1 cellular context compared by ENCODE assay signal in the genomic region with DNA sequence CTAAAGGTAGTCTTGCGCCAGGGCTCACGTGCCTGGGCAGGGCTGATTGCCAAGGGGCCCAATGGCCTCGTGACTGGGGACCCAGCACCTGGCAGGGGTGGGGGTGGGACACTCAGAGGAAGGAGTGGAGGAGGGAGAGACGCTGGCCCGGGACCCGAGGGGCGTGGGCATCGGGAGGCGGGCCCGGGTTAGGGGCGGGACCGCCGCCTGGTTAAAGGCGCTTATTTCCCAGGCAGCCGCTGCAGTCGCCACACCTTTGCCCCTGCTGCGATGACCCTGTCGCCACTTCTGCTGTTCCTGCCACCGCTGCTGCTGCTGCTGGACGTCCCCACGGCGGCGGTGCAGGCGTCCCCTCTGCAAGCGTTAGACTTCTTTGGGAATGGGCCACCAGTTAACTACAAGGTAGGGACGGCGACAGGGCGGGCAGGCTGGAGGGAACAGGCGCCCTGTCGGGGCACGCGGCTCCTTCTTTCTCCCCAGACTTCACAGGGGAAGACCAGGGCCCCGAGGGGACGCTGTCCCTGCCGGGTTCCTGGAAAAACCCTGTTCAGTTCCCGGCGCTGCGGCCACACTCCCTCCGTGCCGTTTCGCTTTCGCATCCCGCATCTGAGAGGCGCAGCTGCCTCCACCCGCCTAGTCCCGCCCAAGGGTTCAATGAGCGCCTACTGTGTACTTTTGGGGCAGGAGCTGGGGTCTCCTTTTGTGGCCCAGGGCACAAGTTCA.
TF ChIP-seq lines count a peak whose summit lies in the region.

TSS of gene IFI30 (plus strand) at position 242 of the 723 bp plus-strand sequence. CDS start at position 271, 29 bp downstream.

TF ChIP-seq in HepG2, 621 proteins besides CTCF, POLR2A, EP300 and RAD21 (continued from another document and continues in another):
- TF ChIP-seq ZNF569 (CRISPR knock-in tag; IDR thresholded peaks at IDR 0.05; ENCODE audit: borderline replicate concordance) (no peak), TBL1XR1 (IDR thresholded peaks at IDR 0.05; ENCODE audit: borderline replicate concordance, low read length, partially characterized antibody) (no peak), PITX1 (CRISPR knock-in tag; IDR thresholded peaks at IDR 0.05) (no peak; the same call in 1 of the 2 replicates), DPF2 (CRISPR knock-in tag; IDR thresholded peaks at IDR 0.05; ENCODE audit: borderline replicate concordance, low read depth) (no peak), CHD2 (IDR thresholded peaks at IDR 0.05; ENCODE audit: low read depth, low read length) (no peak), ZNF7 (CRISPR knock-in tag; IDR thresholded peaks at IDR 0.05) (peak; percentile 99), MIER2 (CRISPR knock-in tag; IDR thresholded peaks at IDR 0.05) (no peak), TFDP2 (CRISPR knock-in tag; IDR thresholded peaks at IDR 0.05) (no peak), ZSCAN20 (CRISPR knock-in tag; IDR thresholded peaks at IDR 0.05; ENCODE audit: borderline replicate concordance) (no peak), ZNF678 (CRISPR knock-in tag; IDR thresholded peaks at IDR 0.05) (0 out of 2 replicates have a peak, but pooled peaks have one; percentile 32), ISL2 (CRISPR knock-in tag; IDR thresholded peaks at IDR 0.05) (peak; percentile 30; the same call in 1 of the 2 replicates), PBX3 (CRISPR knock-in tag; IDR thresholded peaks at IDR 0.05; ENCODE audit: borderline replicate concordance) (no peak), ZNF550 (CRISPR knock-in tag; IDR thresholded peaks at IDR 0.05; ENCODE audit: borderline replicate concordance) (no peak), ZNF224 (CRISPR knock-in tag; IDR thresholded peaks at IDR 0.05) (peak; percentile 69; the same call in 1 of the 2 replicates), MEIS2 (CRISPR knock-in tag; IDR thresholded peaks at IDR 0.05) (no peak), MXI1 (IDR thresholded peaks at IDR 0.05; ENCODE audit: borderline replicate concordance, low read depth, low read length) (no peak), KDM5B (CRISPR knock-in tag; IDR thresholded peaks at IDR 0.05; ENCODE audit: borderline replicate concordance) (no peak), ZNF616 (CRISPR knock-in tag; IDR thresholded peaks at IDR 0.05; ENCODE audit: low read depth) (0 out of 2 replicates have a peak, but pooled peaks have one; percentile 35), NFE2L2 (IDR thresholded peaks at IDR 0.05; ENCODE audit: low read length) (no peak), ZNF12 (CRISPR knock-in tag; IDR thresholded peaks at IDR 0.05) (peak; percentile 63; the same call in 1 of the 2 replicates), KAT8 (CRISPR knock-in tag; IDR thresholded peaks at IDR 0.05) (no peak), SALL2 (CRISPR knock-in tag; IDR thresholded peaks at IDR 0.05) (no peak), GATA4 (IDR thresholded peaks at IDR 0.05; ENCODE audit: borderline replicate concordance, low read depth) (no peak), DR1 (CRISPR knock-in tag; IDR thresholded peaks at IDR 0.05) (peak; percentile 83), SMARCE1 (IDR thresholded peaks at IDR 0.05; ENCODE audit: borderline replicate concordance) (no peak), ZFP82 (CRISPR knock-in tag; IDR thresholded peaks at IDR 0.05; ENCODE audit: borderline replicate concordance) (no peak), ZFYVE20 (CRISPR knock-in tag; IDR thresholded peaks at IDR 0.05; ENCODE audit: borderline replicate concordance, low read depth) (no peak), ZNF431 (CRISPR knock-in tag; IDR thresholded peaks at IDR 0.05; ENCODE audit: borderline replicate concordance, low read depth) (no peak), ZNF674 (CRISPR knock-in tag; IDR thresholded peaks at IDR 0.05; ENCODE audit: low read depth) (no peak), MXD4 (CRISPR knock-in tag; IDR thresholded peaks at IDR 0.05) (no peak), POLR2AphosphoS2 (IDR thresholded peaks at IDR 0.05; ENCODE audit: low read depth, low read length) (no peak), POLR2AphosphoS5 (IDR thresholded peaks at IDR 0.05; ENCODE audit: low read depth, low read length) (peak; percentile 87), LCORL (IDR thresholded peaks at IDR 0.05) (no peak), LCORL (CRISPR knock-in tag; IDR thresholded peaks at IDR 0.05) (peak; percentile 72), ZBTB4 (CRISPR knock-in tag; IDR thresholded peaks at IDR 0.05; ENCODE audit: borderline replicate concordance) (peak; percentile 23; the same call in 1 of the 2 replicates), HOMEZ (CRISPR knock-in tag; IDR thresholded peaks at IDR 0.05; ENCODE audit: low read depth) (no peak; the same call in 1 of the 2 replicates), IRF9 (CRISPR knock-in tag; IDR thresholded peaks at IDR 0.05; ENCODE audit: borderline replicate concordance) (no peak), ZNF841 (CRISPR knock-in tag; IDR thresholded peaks at IDR 0.05; ENCODE audit: borderline replicate concordance) (no peak), ZNF724P (CRISPR knock-in tag; IDR thresholded peaks at IDR 0.05; ENCODE audit: borderline replicate concordance) (no peak)
- TF ChIP-seq, protein P1, sequence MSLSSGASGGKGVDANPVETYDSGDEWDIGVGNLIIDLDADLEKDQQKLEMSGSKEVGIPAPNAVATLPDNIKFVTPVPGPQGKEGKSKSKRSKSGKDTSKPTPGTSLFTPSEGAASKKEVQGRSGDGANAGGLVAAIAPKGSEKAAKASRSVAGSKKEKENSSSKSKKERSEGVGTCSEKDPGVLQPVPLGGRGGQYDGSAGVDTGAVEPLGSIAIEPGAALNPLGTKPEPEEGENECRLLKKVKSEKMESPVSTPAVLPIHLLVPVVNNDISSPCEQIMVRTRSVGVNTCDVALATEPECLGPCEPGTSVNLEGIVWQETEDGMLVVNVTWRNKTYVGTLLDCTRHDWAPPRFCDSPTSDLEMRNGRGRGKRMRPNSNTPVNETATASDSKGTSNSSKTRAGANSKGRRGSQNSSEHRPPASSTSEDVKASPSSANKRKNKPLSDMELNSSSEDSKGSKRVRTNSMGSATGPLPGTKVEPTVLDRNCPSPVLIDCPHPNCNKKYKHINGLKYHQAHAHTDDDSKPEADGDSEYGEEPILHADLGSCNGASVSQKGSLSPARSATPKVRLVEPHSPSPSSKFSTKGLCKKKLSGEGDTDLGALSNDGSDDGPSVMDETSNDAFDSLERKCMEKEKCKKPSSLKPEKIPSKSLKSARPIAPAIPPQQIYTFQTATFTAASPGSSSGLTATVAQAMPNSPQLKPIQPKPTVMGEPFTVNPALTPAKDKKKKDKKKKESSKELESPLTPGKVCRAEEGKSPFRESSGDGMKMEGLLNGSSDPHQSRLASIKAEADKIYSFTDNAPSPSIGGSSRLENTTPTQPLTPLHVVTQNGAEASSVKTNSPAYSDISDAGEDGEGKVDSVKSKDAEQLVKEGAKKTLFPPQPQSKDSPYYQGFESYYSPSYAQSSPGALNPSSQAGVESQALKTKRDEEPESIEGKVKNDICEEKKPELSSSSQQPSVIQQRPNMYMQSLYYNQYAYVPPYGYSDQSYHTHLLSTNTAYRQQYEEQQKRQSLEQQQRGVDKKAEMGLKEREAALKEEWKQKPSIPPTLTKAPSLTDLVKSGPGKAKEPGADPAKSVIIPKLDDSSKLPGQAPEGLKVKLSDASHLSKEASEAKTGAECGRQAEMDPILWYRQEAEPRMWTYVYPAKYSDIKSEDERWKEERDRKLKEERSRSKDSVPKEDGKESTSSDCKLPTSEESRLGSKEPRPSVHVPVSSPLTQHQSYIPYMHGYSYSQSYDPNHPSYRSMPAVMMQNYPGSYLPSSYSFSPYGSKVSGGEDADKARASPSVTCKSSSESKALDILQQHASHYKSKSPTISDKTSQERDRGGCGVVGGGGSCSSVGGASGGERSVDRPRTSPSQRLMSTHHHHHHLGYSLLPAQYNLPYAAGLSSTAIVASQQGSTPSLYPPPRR (CRISPR knock-in tag; IDR thresholded peaks at IDR 0.05; ENCODE audit: borderline replicate concordance) = peak; percentile 16; the same call in 1 of the 2 replicates
- TF ChIP-seq, protein P2, sequence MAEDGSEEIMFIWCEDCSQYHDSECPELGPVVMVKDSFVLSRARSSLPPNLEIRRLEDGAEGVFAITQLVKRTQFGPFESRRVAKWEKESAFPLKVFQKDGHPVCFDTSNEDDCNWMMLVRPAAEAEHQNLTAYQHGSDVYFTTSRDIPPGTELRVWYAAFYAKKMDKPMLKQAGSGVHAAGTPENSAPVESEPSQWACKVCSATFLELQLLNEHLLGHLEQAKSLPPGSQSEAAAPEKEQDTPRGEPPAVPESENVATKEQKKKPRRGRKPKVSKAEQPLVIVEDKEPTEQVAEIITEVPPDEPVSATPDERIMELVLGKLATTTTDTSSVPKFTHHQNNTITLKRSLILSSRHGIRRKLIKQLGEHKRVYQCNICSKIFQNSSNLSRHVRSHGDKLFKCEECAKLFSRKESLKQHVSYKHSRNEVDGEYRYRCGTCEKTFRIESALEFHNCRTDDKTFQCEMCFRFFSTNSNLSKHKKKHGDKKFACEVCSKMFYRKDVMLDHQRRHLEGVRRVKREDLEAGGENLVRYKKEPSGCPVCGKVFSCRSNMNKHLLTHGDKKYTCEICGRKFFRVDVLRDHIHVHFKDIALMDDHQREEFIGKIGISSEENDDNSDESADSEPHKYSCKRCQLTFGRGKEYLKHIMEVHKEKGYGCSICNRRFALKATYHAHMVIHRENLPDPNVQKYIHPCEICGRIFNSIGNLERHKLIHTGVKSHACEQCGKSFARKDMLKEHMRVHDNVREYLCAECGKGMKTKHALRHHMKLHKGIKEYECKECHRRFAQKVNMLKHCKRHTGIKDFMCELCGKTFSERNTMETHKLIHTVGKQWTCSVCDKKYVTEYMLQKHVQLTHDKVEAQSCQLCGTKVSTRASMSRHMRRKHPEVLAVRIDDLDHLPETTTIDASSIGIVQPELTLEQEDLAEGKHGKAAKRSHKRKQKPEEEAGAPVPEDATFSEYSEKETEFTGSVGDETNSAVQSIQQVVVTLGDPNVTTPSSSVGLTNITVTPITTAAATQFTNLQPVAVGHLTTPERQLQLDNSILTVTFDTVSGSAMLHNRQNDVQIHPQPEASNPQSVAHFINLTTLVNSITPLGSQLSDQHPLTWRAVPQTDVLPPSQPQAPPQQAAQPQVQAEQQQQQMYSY (CRISPR knock-in tag; IDR thresholded peaks at IDR 0.05) = no peak
